In the genomic region with DNA sequence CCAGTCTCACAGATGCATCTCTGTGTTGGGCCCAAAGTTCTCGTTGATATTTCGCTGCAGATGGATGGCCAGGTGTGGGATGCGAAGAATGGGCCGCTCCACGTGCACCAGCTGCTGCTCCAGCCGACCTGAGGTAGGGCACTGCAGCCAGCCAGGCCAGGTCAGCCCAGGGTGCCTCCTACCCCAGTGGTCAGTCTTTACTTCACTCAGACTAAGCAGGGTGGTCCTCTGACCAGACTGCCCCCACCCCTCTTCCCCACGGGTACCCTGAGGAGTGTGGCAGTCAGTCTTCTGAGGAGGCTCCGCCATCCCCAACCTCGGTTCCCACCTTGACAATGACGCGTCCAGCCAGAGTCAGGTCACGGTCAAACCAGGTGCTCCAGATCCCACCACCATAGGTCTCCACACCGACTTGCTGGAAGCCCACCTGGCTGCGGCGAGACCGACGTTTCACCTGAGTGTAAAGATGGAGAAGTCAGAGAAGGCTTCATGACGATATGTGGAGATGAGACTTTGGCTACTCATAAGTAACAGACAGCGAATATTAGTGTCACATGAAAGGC, we compare ENCODE assay signal across 13 cellular contexts. TPM values are rescaled to one million over a fixed set of nuclear protein-coding genes. Genes with fewer than 3 reads are reported as not detected.
DNase-seq lines count a peak whose midpoint lies in the region; ATAC-seq, FAIRE-seq and TF ChIP-seq lines count a peak whose summit lies in the region.
"Had no signal": no experiment of that assay in that cellular context is flagged by ENCODE, and none has a peak within 500 bp of the region (broad histone marks: within the 10 kb centered on the region; RNA-seq: fewer than 3 reads in every experiment).

No MANE protein-coding gene starts in this region.

- peak overlapping the region; percentile 97 for H3K4me2 ChIP-seq in PC-9
- no peak overlapping the region for H3K4me2 ChIP-seq in endothelial cell of umbilical vein (ENCODE audit: insufficient read depth, low read length)

- ATAC-seq in activated T-cell treated with anti-CD3 and anti-CD28 coated beads, Interleukin-2, amount 50 U/mL, for 72 hours (replicated peaks in 1 of 2): no peak
- no peak for ATAC-seq in psoas muscle

- CTCF ChIA-PET in PC-9 (lab: Charles Lee): interaction anchor here (2.7 kb wide), 1 partner anchor 113 kb away, joined by 14 read pairs; a partner anchor contains a TSS
- CTCF ChIA-PET in endothelial cell of umbilical vein (lab: Charles Lee): no interaction called here

- dilution Hi-C loops in endothelial cell of umbilical vein (cut with MboI; ENCODE audit: extremely low pct_ligation_motif_present, low sequenced_read_pairs): no loop called here

- H3K36me3 ChIP-seq in PC-9 (ENCODE audit: low read depth) (peaks cover 14% of the 10 kb centered on the region; the same call in 1 of the 2 replicates), endothelial cell of umbilical vein (ENCODE audit: control insufficient read depth in 2 of 2, extremely low read depth in 1 of 2, insufficient read depth in 2 of 2, low read length in 2 of 2) (peaks cover 0 to 34% of the 10 kb centered on the region in 2 experiments), psoas muscle (ENCODE audit: insufficient read depth in 1 of 2, low read depth in 1 of 2) (peaks cover 7 to 56% of the 10 kb centered on the region in 2 donors)

- no peaks in the 10 kb centered on the region for H3K9me2 ChIP-seq in PC-9 (ENCODE audit: insufficient read depth)

- H3K27ac ChIP-seq in PC-9 (no peak overlapping the region), endothelial cell of umbilical vein (ENCODE audit: insufficient read depth, low read depth, low read length) (no peak overlapping the region), psoas muscle (no peak overlapping the region)
- H3K27ac ChIP-seq: epithelial cell of prostate had no signal

- H3K4me1 ChIP-seq in PC-9 (replicated peaks; ENCODE audit: insufficient read depth) (peaks cover 6% of the 10 kb centered on the region; the same call in 1 of the 2 replicates), endothelial cell of umbilical vein (ENCODE audit: control insufficient read depth, extremely low read depth, insufficient read depth, low read length) (peaks cover 9% of the 10 kb centered on the region), psoas muscle (peaks cover 5% of the 10 kb centered on the region)

- no peak overlapping the region for H3K9ac ChIP-seq in endothelial cell of umbilical vein (replicated peaks; ENCODE audit: extremely low read depth, insufficient read depth, low read length)

- H2AFZ ChIP-seq in PC-9 (no peak overlapping the region), endothelial cell of umbilical vein (ENCODE audit: low read depth, low read length) (no peak overlapping the region)

- peaks cover 6% of the 10 kb centered on the region; the same call in 1 of the 2 replicates for H3F3A ChIP-seq in PC-9 (ENCODE audit: insufficient read depth, low read depth)

- no peaks in the 10 kb centered on the region for H3K27me3 Mint-ChIP-seq in activated T-cell treated with anti-CD3 and anti-CD28 coated beads, Interleukin-2, amount 50 U/mL, for 72 hours (ENCODE audit: low read depth)

- H3K27ac Mint-ChIP-seq in activated T-cell treated with anti-CD3 and anti-CD28 coated beads, Interleukin-2, amount 50 U/mL, for 72 hours: no peak overlapping the region

- DNase-seq in activated T-cell treated with anti-CD3 and anti-CD28 coated beads, Interleukin-2, amount 50 U/mL, for 72 hours: no peak
- DNase-seq in activated T-cell treated with anti-CD3 and anti-CD28 coated beads, Interleukin-2, amount 50 U/mL, for 1 hour: no peak
- DNase-seq in PC-9 (no peak), endothelial cell of umbilical vein (ENCODE audit: low read depth, low spot score) (no peak), psoas muscle (no peak), NCI-H1694 (lab: John Stamatoyannopoulos, UW) (no peak), NCI-H1092 (lab: John Stamatoyannopoulos, UW) (no peak), NCI-H524 treated with DMSO at 0.1 percent for 48 hours (lab: John Stamatoyannopoulos, UW) (no peak)
- DNase-seq: activated CD8-positive, alpha-beta memory T cell treated with anti-CD3 and anti-CD28 coated beads for 24 hours; NK-92 treated with Interleukin-12 subunit alpha and Interleukin-12 subunit beta, amount 100 ng/mL, for 24 hours had no signal

- H3K79me2 ChIP-seq in PC-9 (ENCODE audit: low read depth): peaks cover 11% of the 10 kb centered on the region; the same call in 1 of the 2 replicates
- H3K79me2 ChIP-seq in endothelial cell of umbilical vein (ENCODE audit: control insufficient read depth, insufficient read depth, low read length): no peaks in the 10 kb centered on the region

- POLR2A ChIA-PET in PC-9 (lab: Charles Lee; ENCODE audit: unreplicated experiment): no interaction called here
- POLR2A ChIA-PET in endothelial cell of umbilical vein (lab: Charles Lee): no interaction called here

- intact Hi-C loops in PC-9 (cut with micrococcal nuclease; ENCODE audit: unreplicated experiment) (loop anchor here (5.0 kb wide), 1 partner anchor 89 kb away; no protein-coding TSS in a partner anchor), endothelial cell of umbilical vein (cut with micrococcal nuclease) (loop anchor here (2.0 to 10.0 kb wide), 5 partner anchors 89 to 821 kb away; a partner anchor contains a TSS), psoas muscle (cut with DNase I) (loop anchor here in 1 of 2 donors (5.0 to 10.0 kb wide), 2 partner anchors 104 to 221 kb away; a partner anchor contains a TSS)

- peaks cover 4% of the 10 kb centered on the region; the same call in 1 of the 2 replicates for H4K20me1 ChIP-seq in PC-9 (ENCODE audit: insufficient read depth)
- no peaks in the 10 kb centered on the region for H4K20me1 ChIP-seq in endothelial cell of umbilical vein (replicated peaks; ENCODE audit: control insufficient read depth, extremely low read depth, insufficient read depth, low read length)

- no peak for TF ChIP-seq CTCF in PC-9 (conservative IDR thresholded peaks at IDR 0.05)
- no peak for TF ChIP-seq CTCF in endothelial cell of umbilical vein (IDR thresholded peaks at IDR 0.05; ENCODE audit: extremely low read depth in 1 of 2, insufficient read depth in 1 of 2, low read depth in 1 of 2, low read length in 2 of 2)
- TF ChIP-seq CTCF in psoas muscle (IDR thresholded peaks at IDR 0.05): no peak

- peaks cover 22% of the 10 kb centered on the region for H3K4me1 Mint-ChIP-seq in activated T-cell treated with anti-CD3 and anti-CD28 coated beads, Interleukin-2, amount 50 U/mL, for 72 hours (ENCODE audit: low read depth)

- H3K4me3 Mint-ChIP-seq in activated T-cell treated with anti-CD3 and anti-CD28 coated beads, Interleukin-2, amount 50 U/mL, for 72 hours: peak overlapping the region; percentile 90 to 93

- no peak for FAIRE-seq in endothelial cell of umbilical vein (lab: Jason Lieb, UNC)

- no peaks in the 10 kb centered on the region for H3K9me3 ChIP-seq in PC-9 (ENCODE audit: insufficient read depth, low read depth)
- no peaks in the 10 kb centered on the region for H3K9me3 ChIP-seq in endothelial cell of umbilical vein (replicated peaks; ENCODE audit: control insufficient read depth, insufficient read depth, low read length)
- H3K9me3 ChIP-seq in psoas muscle: no peaks in the 10 kb centered on the region

- peak overlapping the region; percentile 82 for H3K4me3 ChIP-seq in PC-9
- H3K4me3 ChIP-seq in endothelial cell of umbilical vein (replicated peaks in 1 of 3; ENCODE audit: insufficient read depth in 1 of 3, low read depth in 1 of 3, low read length in 3 of 3): no peak overlapping the region
- peak overlapping the region; percentile 86 for H3K4me3 ChIP-seq in psoas muscle

- no peak for TF ChIP-seq POLR2A in endothelial cell of umbilical vein (IDR thresholded peaks at IDR 0.05; ENCODE audit: low read depth, low read length)

- BruUV-seq in PC-9 (replicated peaks; lab: Mats Ljungman, UMichigan) (TSS peak; percentile 31), endothelial cell of umbilical vein (replicated peaks; lab: Mats Ljungman, UMichigan) (TSS peak; percentile 26)

- 91 to 96% (median 94%) methylated on average over 19 of the region's 19 CpGs for whole genome bisulfite sequencing in psoas muscle, 3 donors

- H3K36me3 Mint-ChIP-seq in activated T-cell treated with anti-CD3 and anti-CD28 coated beads, Interleukin-2, amount 50 U/mL, for 72 hours (ENCODE audit: insufficient read depth in 2 of 2): peaks cover 0 to 12% of the 10 kb centered on the region in 2 donors

- H3K27me3 ChIP-seq in PC-9 (ENCODE audit: insufficient read depth, low read depth) (no peaks in the 10 kb centered on the region), endothelial cell of umbilical vein (ENCODE audit: control insufficient read depth in 2 of 2, insufficient read depth in 2 of 2, low read length in 2 of 2) (peaks cover 0 to 2% of the 10 kb centered on the region in 2 experiments), psoas muscle (ENCODE audit: insufficient read depth in 3 of 3, low read length in 2 of 3) (no peaks in the 10 kb centered on the region)

- no peaks in the 10 kb centered on the region for H3K9me3 Mint-ChIP-seq in activated T-cell treated with anti-CD3 and anti-CD28 coated beads, Interleukin-2, amount 50 U/mL, for 72 hours

- H3K9me1 ChIP-seq in endothelial cell of umbilical vein (replicated peaks; ENCODE audit: control insufficient read depth, extremely low read depth, insufficient read depth, low read length): no peaks in the 10 kb centered on the region

RNA-seq across cellular contexts. Expression of a gene that starts 1.7 kb away (rescaled TPM):
- 10 to 100 TPM; 61.5 to 71.0 TPM for total RNA-seq in activated T-cell treated with anti-CD3 and anti-CD28 coated beads, Interleukin-2, amount 50 U/mL, for 72 hours
- 99.1 and 107 TPM in 2 replicates for total RNA-seq in PC-9 (2021)
- 40.4 and 43.1 TPM in 2 replicates for total RNA-seq in endothelial cell of umbilical vein
- polyA plus RNA-seq in endothelial cell of umbilical vein: 77.5 and 83.2 TPM in 2 replicates
- 47.7 and 52.1 TPM in 2 replicates for polyA plus RNA-seq in endothelial cell of umbilical vein (2011; cell fraction: cytosol; rRNA removed)
- 117 and 134 TPM in 2 replicates for polyA plus RNA-seq in endothelial cell of umbilical vein (2011; cell fraction: nucleus; rRNA removed)
- 51.3 and 76.1 TPM in 2 replicates for polyA plus RNA-seq in endothelial cell of umbilical vein (2012)
- polyA minus RNA-seq in endothelial cell of umbilical vein: 48.5 and 59.5 TPM in 2 replicates
- 29.0 TPM for polyA minus RNA-seq in endothelial cell of umbilical vein (2011; cell fraction: cytosol; rRNA and poly(A)+ RNA removed)
- polyA minus RNA-seq in endothelial cell of umbilical vein (2011; cell fraction: nucleus; rRNA and poly(A)+ RNA removed): 39.2 and 40.3 TPM in 2 replicates
- total RNA-seq in psoas muscle: 10 to 100 TPM; 60.9 to 88.3 (median 63.9) TPM
- 10 to 100 TPM; 46.7 to 93.1 (median 68.7) TPM for polyA plus RNA-seq in psoas muscle

RNA-seq across cellular contexts. Expression of a gene that starts 32.1 kb away (rescaled TPM):
- under 1 TPM in 1 of 2 donors, not detected in 1; 0.10 TPM for total RNA-seq in activated T-cell treated with anti-CD3 and anti-CD28 coated beads, Interleukin-2, amount 50 U/mL, for 72 hours
- total RNA-seq in PC-9 (2021) (0.60 TPM in 1 of 2 replicates, not detected in the other), endothelial cell of umbilical vein (not detected in 2 replicates), psoas muscle (over 10,000 TPM; 12,653 to 14,820 (median 13,821) TPM)
- polyA plus RNA-seq in endothelial cell of umbilical vein (not detected in 2 replicates), psoas muscle (over 10,000 TPM in 2 of 3 donors, 1,000 to 10,000 TPM in 1; 8,143 to 13,925 (median 13,727) TPM)
- polyA plus RNA-seq in endothelial cell of umbilical vein (2011; cell fraction: cytosol; rRNA removed): not detected in 2 replicates
- not detected in 2 replicates for polyA plus RNA-seq in endothelial cell of umbilical vein (2011; cell fraction: nucleus; rRNA removed)
- not detected in 2 replicates for polyA plus RNA-seq in endothelial cell of umbilical vein (2012)
- polyA minus RNA-seq in endothelial cell of umbilical vein: 1.7 TPM in 1 of 2 replicates, not detected in the other
- 1.1 TPM for polyA minus RNA-seq in endothelial cell of umbilical vein (2011; cell fraction: cytosol; rRNA and poly(A)+ RNA removed)
- not detected in 2 replicates for polyA minus RNA-seq in endothelial cell of umbilical vein (2011; cell fraction: nucleus; rRNA and poly(A)+ RNA removed)

RNA-seq across cellular contexts. Expression of a gene that starts 48.6 kb away (rescaled TPM):
- total RNA-seq in activated T-cell treated with anti-CD3 and anti-CD28 coated beads, Interleukin-2, amount 50 U/mL, for 72 hours: 1 to 10 TPM; 4.8 to 6.9 TPM
- 46.8 and 55.8 TPM in 2 replicates for total RNA-seq in PC-9 (2021)
- total RNA-seq in endothelial cell of umbilical vein: 0.21 and 0.84 TPM in 2 replicates
- 3.5 TPM in 2 replicates for polyA plus RNA-seq in endothelial cell of umbilical vein
- 0.94 and 2.1 TPM in 2 replicates for polyA plus RNA-seq in endothelial cell of umbilical vein (2011; cell fraction: cytosol; rRNA removed)
- 18.2 and 18.7 TPM in 2 replicates for polyA plus RNA-seq in endothelial cell of umbilical vein (2011; cell fraction: nucleus; rRNA removed)
- polyA plus RNA-seq in endothelial cell of umbilical vein (2012): 1.0 and 2.6 TPM in 2 replicates
- polyA minus RNA-seq in endothelial cell of umbilical vein: 3.6 and 5.6 TPM in 2 replicates
- 1.7 TPM for polyA minus RNA-seq in endothelial cell of umbilical vein (2011; cell fraction: cytosol; rRNA and poly(A)+ RNA removed)
- 4.4 and 11.4 TPM in 2 replicates for polyA minus RNA-seq in endothelial cell of umbilical vein (2011; cell fraction: nucleus; rRNA and poly(A)+ RNA removed)
- 100 to 1,000 TPM; 239 to 419 (median 304) TPM for total RNA-seq in psoas muscle
- polyA plus RNA-seq in psoas muscle: 100 to 1,000 TPM in 2 of 3 donors, 10 to 100 TPM in 1; 34.8 to 190 (median 133) TPM

RNA-seq across cellular contexts. Expression of a gene that starts 53.5 kb away (rescaled TPM):
- not detected for total RNA-seq in activated T-cell treated with anti-CD3 and anti-CD28 coated beads, Interleukin-2, amount 50 U/mL, for 72 hours
- total RNA-seq in PC-9 (2021) (not detected in 2 replicates), endothelial cell of umbilical vein (not detected in 2 replicates), psoas muscle (not detected)
- polyA plus RNA-seq in endothelial cell of umbilical vein (not detected in 2 replicates), psoas muscle (not detected)
- polyA plus RNA-seq in endothelial cell of umbilical vein (2011; cell fraction: cytosol; rRNA removed): not detected in 2 replicates
- polyA plus RNA-seq in endothelial cell of umbilical vein (2011; cell fraction: nucleus; rRNA removed): not detected in 2 replicates
- not detected in 2 replicates for polyA plus RNA-seq in endothelial cell of umbilical vein (2012)
- polyA minus RNA-seq in endothelial cell of umbilical vein: not detected in 2 replicates
- polyA minus RNA-seq in endothelial cell of umbilical vein (2011; cell fraction: cytosol; rRNA and poly(A)+ RNA removed): not detected
- polyA minus RNA-seq in endothelial cell of umbilical vein (2011; cell fraction: nucleus; rRNA and poly(A)+ RNA removed): not detected in 2 replicates
- total RNA-seq: skeletal muscle tissue, ureter had no signal

Comparison
In these comparisons a context has a peak if more than half of its experiments do, and no peak if none do; other contexts are left out.
1. H3K4me3 ChIP-seq: peak in PC-9 (single experiment) and psoas muscle (single experiment); none in endothelial cell of umbilical vein (0 of 3).
2. RNA of a gene that starts 32.1 kb away (total RNA-seq): 12,653 to 14,820 TPM in psoas muscle; 0.60 TPM in PC-9, 0.10 TPM in activated T-cell treated with anti-CD3 and anti-CD28 coated beads, Interleukin-2, amount 50 U/mL, for 72 hours and not detected in endothelial cell of umbilical vein; every median in the first group is over 1,000 times any median in the second.